8 cellular contexts compared by ENCODE assay signal in genomic region chr1:58815680-58816071, GRCh38. TPM values are rescaled to one million over a fixed set of nuclear protein-coding genes. Genes with fewer than 3 reads are reported as not detected.
DNase-seq lines count a peak whose midpoint lies in the region; ATAC-seq and TF ChIP-seq lines count a peak whose summit lies in the region.

No MANE protein-coding gene starts in this region.

- peak overlapping the region; percentile 85 for H2AFZ ChIP-seq in Loucy (ENCODE audit: low read length)
- H2AFZ ChIP-seq in mammary epithelial cell (ENCODE audit: low read depth, low read length) = peak overlapping the region; percentile 65

- TF ChIP-seq EP300 in suprapubic skin (IDR thresholded peaks at IDR 0.05) = no peak

- H3K27me3 Mint-ChIP-seq in Caco-2 (ENCODE audit: insufficient read depth, unreplicated experiment) = no peaks in the 10 kb centered on the region

- H3K4me3 ChIP-seq in Caco-2 (ENCODE audit: low read depth, low read length) = peak overlapping the region; percentile 55
- peak overlapping the region; percentile 77 for H3K4me3 ChIP-seq in Loucy (ENCODE audit: low read length, poor library complexity, severe bottlenecking)
- H3K4me3 ChIP-seq in mammary epithelial cell (replicated peaks in 1 of 3; ENCODE audit: insufficient read depth in 1 of 3, low read depth in 2 of 3, low read length in 3 of 3) = peak overlapping the region; percentile 51 to 70 (median 56)
- H3K4me3 ChIP-seq in left lung = peak overlapping the region; percentile 42 to 57
- H3K4me3 ChIP-seq in suprapubic skin = peak overlapping the region; percentile 65

- peak; percentile 46 to 59 for DNase-seq in Caco-2
- DNase-seq in mammary epithelial cell = peak; percentile 58
- DNase-seq in left lung = no peak
- no peak for DNase-seq in suprapubic skin (ENCODE audit: low spot score in 2 of 2)
- no peak for DNase-seq in NCI-H345 (lab: John Stamatoyannopoulos, UW)
- no peak for DNase-seq in NCI-H446 treated with DMSO at 0.1 percent for 48 hours (lab: John Stamatoyannopoulos, UW)

- peak overlapping the region; percentile 77 for H3K4me3 Mint-ChIP-seq in Caco-2 (ENCODE audit: unreplicated experiment)

- H3K36me3 Mint-ChIP-seq in Caco-2 (ENCODE audit: insufficient read depth, unreplicated experiment) = peaks cover 13% of the 10 kb centered on the region

- intact Hi-C loops in Caco-2 (cut with micrococcal nuclease; ENCODE audit: unreplicated experiment) = loop anchor here (1.0 to 5.0 kb wide), 5 partner anchors 31 to 88 kb away; partner anchors contain the start of gene JUN
- intact Hi-C loops in mammary epithelial cell (cut with micrococcal nuclease) = loop anchor here (1.0 to 10.0 kb wide), 5 partner anchors 31 to 117 kb away; partner anchors contain the start of gene JUN
- intact Hi-C loops in left lung (cut with DNase I) = loop anchor here in 1 of 2 donors (2.0 kb wide), 1 partner anchor 31 kb away; the partner anchor contains the start of gene JUN

- WGBS in mammary epithelial cell (ENCODE audit: low coverage, missing lambda C conversion rate) = 1% methylated on average over 12 of the region's 13 CpGs
- 1% methylated on average over 13 of the region's 13 CpGs for WGBS in suprapubic skin

- H3K9me3 ChIP-seq in Caco-2 (no peaks in the 10 kb centered on the region), Loucy (ENCODE audit: insufficient read depth, low read depth, low read length) (no peaks in the 10 kb centered on the region), mammary epithelial cell (replicated peaks; ENCODE audit: insufficient read depth, low read length) (no peaks in the 10 kb centered on the region), left lung (no peaks in the 10 kb centered on the region), suprapubic skin (no peaks in the 10 kb centered on the region)

- H3K27me3 ChIP-seq in Caco-2 (replicated peaks; ENCODE audit: control insufficient read depth, insufficient read depth, low read length) = no peaks in the 10 kb centered on the region
- no peaks in the 10 kb centered on the region for H3K27me3 ChIP-seq in Loucy (ENCODE audit: insufficient read depth, low read length, poor library complexity, severe bottlenecking)
- H3K27me3 ChIP-seq in mammary epithelial cell (ENCODE audit: insufficient read depth, low read length) = no peaks in the 10 kb centered on the region
- H3K27me3 ChIP-seq in left lung = no peaks in the 10 kb centered on the region
- no peaks in the 10 kb centered on the region for H3K27me3 ChIP-seq in suprapubic skin

- no peak for TF ChIP-seq CTCF in Caco-2 (IDR thresholded peaks at IDR 0.05; ENCODE audit: insufficient read depth in 1 of 2, low read depth in 1 of 2, low read length in 1 of 2, severe bottlenecking in 1 of 2, unreplicated experiment in 1 of 2)
- TF ChIP-seq CTCF in Loucy (conservative IDR thresholded peaks at IDR 0.05; ENCODE audit: low read length) = no peak
- no peak for TF ChIP-seq CTCF in mammary epithelial cell (conservative IDR thresholded peaks at IDR 0.05 in 1 of 2, IDR thresholded peaks at IDR 0.05 in 1 of 2; ENCODE audit: extremely low read depth in 1 of 2, insufficient read depth in 1 of 2, low read depth in 1 of 2, low read length in 2 of 2)
- no peak for TF ChIP-seq CTCF in left lung (IDR thresholded peaks at IDR 0.05)
- TF ChIP-seq CTCF in suprapubic skin (IDR thresholded peaks at IDR 0.05) = no peak

- peaks cover 7% of the 10 kb centered on the region for H3K4me1 Mint-ChIP-seq in Caco-2 (ENCODE audit: low read depth, unreplicated experiment)

- TF ChIP-seq POLR2A in suprapubic skin (IDR thresholded peaks at IDR 0.05) = no peak

- H3K9ac ChIP-seq in Loucy (ENCODE audit: low read depth, low read length, poor library complexity, severe bottlenecking) = peak overlapping the region; percentile 94
- peak overlapping the region; percentile 63 for H3K9ac ChIP-seq in mammary epithelial cell (ENCODE audit: insufficient read depth, low read length)

- peak overlapping the region; percentile 90 for H3K4me2 ChIP-seq in Loucy (ENCODE audit: low read depth, low read length, poor library complexity, severe bottlenecking)
- H3K4me2 ChIP-seq in mammary epithelial cell (ENCODE audit: insufficient read depth, low read depth, low read length) = peak overlapping the region; percentile 91

- H3K36me3 ChIP-seq in Caco-2 (ENCODE audit: control insufficient read depth, insufficient read depth, low read length) (no peaks in the 10 kb centered on the region), Loucy (ENCODE audit: insufficient read depth, low read length) (no peaks in the 10 kb centered on the region), mammary epithelial cell (ENCODE audit: insufficient read depth, low read length) (no peaks in the 10 kb centered on the region), left lung (no peaks in the 10 kb centered on the region), suprapubic skin (no peaks in the 10 kb centered on the region)

- ATAC-seq in GM21576 (IDR thresholded peaks at IDR 0.05; ENCODE audit: unreplicated experiment) (peak; percentile 20), left lung (peak; percentile 22)

- dilution Hi-C loops in mammary epithelial cell (cut with HindIII; ENCODE audit: low sequenced_read_pairs) = no loop called here

- no peaks in the 10 kb centered on the region for H3K9me2 ChIP-seq in Loucy (replicated peaks; ENCODE audit: low read depth, low read length)

- BruUV-seq in Caco-2 (replicated peaks; lab: Mats Ljungman, UMichigan) (TSS peak; percentile 77), mammary epithelial cell (replicated peaks; lab: Mats Ljungman, UMichigan) (TSS peak; percentile 65)

- POLR2A ChIA-PET in Caco-2 (lab: Charles Lee) = interaction anchor here (0.6 to 1.0 kb wide), 2 partner anchors 32 to 42 kb away, joined by 6 read pairs; partner anchors contain the start of gene JUN

- in situ Hi-C loops in mammary epithelial cell (cut with MboI; ENCODE audit: low sequenced_read_pairs in 2 of 2) = no loop called here

- H3K27ac ChIP-seq in mammary epithelial cell (ENCODE audit: insufficient read depth, low read depth, low read length) (peak overlapping the region; percentile 77), left lung (peak overlapping the region; percentile 88 to 97), suprapubic skin (peak overlapping the region; percentile 93)

- H3K27ac Mint-ChIP-seq in Caco-2 (ENCODE audit: unreplicated experiment) = peak overlapping the region; percentile 73

- H3K79me2 ChIP-seq in Loucy (ENCODE audit: insufficient read depth, low read length) (no peaks in the 10 kb centered on the region), mammary epithelial cell (ENCODE audit: insufficient read depth, low read length) (no peaks in the 10 kb centered on the region)

- no peaks in the 10 kb centered on the region for H4K20me1 ChIP-seq in Loucy (ENCODE audit: insufficient read depth, low read length, poor library complexity, severe bottlenecking)
- H4K20me1 ChIP-seq in mammary epithelial cell (ENCODE audit: insufficient read depth, low read length) = no peaks in the 10 kb centered on the region

- CTCF ChIA-PET in Caco-2 (lab: Charles Lee) (interaction anchor here (0.6 to 0.8 kb wide), 2 partner anchors 42 to 103 kb away, joined by 3 to 6 read pairs; no protein-coding TSS in a partner anchor), mammary epithelial cell (lab: Charles Lee; ENCODE audit: low non-redundant PET) (interaction anchor here (0.7 kb wide), 1 partner anchor 60 kb away, joined by 4 read pairs; no protein-coding TSS in a partner anchor)

- H3K9me3 Mint-ChIP-seq in Caco-2 (ENCODE audit: unreplicated experiment) = peaks cover 9% of the 10 kb centered on the region

- H3F3A ChIP-seq in Loucy (ENCODE audit: low read depth) = no peaks in the 10 kb centered on the region

- H3K4me1 ChIP-seq in Caco-2 = peaks cover 22% of the 10 kb centered on the region
- H3K4me1 ChIP-seq in Loucy (ENCODE audit: insufficient read depth, low read length, poor library complexity, severe bottlenecking) = peaks cover 17% of the 10 kb centered on the region
- peaks cover 71% of the 10 kb centered on the region for H3K4me1 ChIP-seq in mammary epithelial cell (ENCODE audit: insufficient read depth, low read length)
- H3K4me1 ChIP-seq in left lung = peaks cover 6 to 58% of the 10 kb centered on the region in 2 donors
- H3K4me1 ChIP-seq in suprapubic skin = peaks cover 64% of the 10 kb centered on the region

RNA-seq across cellular contexts. Expression of gene JUN, which starts 31.8 kb away (rescaled TPM):
- total RNA-seq in Caco-2 (2022) (25.7 and 28.2 TPM in 2 replicates), mammary epithelial cell (10 to 100 TPM; 61.1 to 78.7 TPM), left lung (100 to 1,000 TPM; 102 to 135 TPM), suprapubic skin (100 to 1,000 TPM; 137 to 458 (median 151) TPM)
- 24.6 TPM for polyA plus RNA-seq in mammary epithelial cell
- polyA minus RNA-seq in mammary epithelial cell = 25.1 TPM

Comparison
In these comparisons a context has a peak if more than half of its experiments do, and no peak if none do; other contexts are left out.
1. DNase-seq: peak in Caco-2 (2 of 2) and mammary epithelial cell (single experiment); none in left lung (0 of 2), suprapubic skin (0 of 2), NCI-H345 (single experiment) and NCI-H446 treated with DMSO at 0.1 percent for 48 hours (single experiment).
2. Peak in every context shown above with its lines, with median percentiles within 50 percentile points of each other: H3K4me3 ChIP-seq and H3K27ac ChIP-seq.